14 cellular contexts compared by ENCODE assay signal in the genomic region with DNA sequence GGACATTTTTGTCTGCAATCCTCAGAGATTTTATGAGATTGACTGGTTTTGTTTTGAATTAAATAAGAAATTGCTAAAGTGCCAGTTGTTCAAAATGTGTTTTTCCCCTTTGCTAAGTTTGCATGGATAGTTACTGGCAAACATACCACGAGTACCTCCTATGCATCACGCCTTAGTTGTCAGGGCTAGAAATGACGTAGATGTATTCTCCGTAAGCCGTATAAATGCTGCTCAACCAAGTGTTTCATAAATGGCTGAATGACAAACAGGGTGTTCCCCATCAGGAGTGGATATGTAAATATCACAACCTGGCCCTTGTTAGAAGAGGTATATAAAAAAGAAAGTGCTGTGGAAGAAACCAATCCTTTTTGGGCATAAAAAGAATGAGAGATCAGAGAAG.
DNase-seq lines count a peak whose midpoint lies in the region; ATAC-seq and TF ChIP-seq lines count a peak whose summit lies in the region.
"Had no signal": no experiment of that assay in that cellular context is flagged by ENCODE, and none has a peak within 500 bp of the region (broad histone marks: within the 10 kb centered on the region; RNA-seq: fewer than 3 reads in every experiment).

No MANE protein-coding gene starts in this region.

- POLR2A ChIA-PET in activated CD4-positive, alpha-beta T cell treated with anti-CD3 and anti-CD28 coated beads for 36 hours (lab: Charles Lee) = no interaction called here
- POLR2A ChIA-PET in OCI-LY7 (lab: Charles Lee) = no interaction called here

- no peak overlapping the region for H3K9ac ChIP-seq in neuronal stem cell (ENCODE audit: low read depth, low read length, poor library complexity)

- no peaks in the 10 kb centered on the region for H3K36me3 ChIP-seq in neuronal stem cell (replicated peaks in 1 of 2; ENCODE audit: control insufficient read depth in 2 of 2, insufficient read depth in 2 of 2, low read length in 2 of 2)
- H3K36me3 ChIP-seq in OCI-LY7 (ENCODE audit: insufficient read depth, low read length) = no peaks in the 10 kb centered on the region
- H3K36me3 ChIP-seq: BE2C had no signal

- no TSS peak for BruUV-seq in OCI-LY7 (replicated peaks; lab: Mats Ljungman, UMichigan)

- H3K4me1 ChIP-seq in neuronal stem cell (ENCODE audit: control insufficient read depth in 2 of 2, insufficient read depth in 1 of 2, low read depth in 1 of 2, low read length in 2 of 2) = no peaks in the 10 kb centered on the region
- H3K4me1 ChIP-seq in OCI-LY7 (ENCODE audit: insufficient read depth, low read length, poor library complexity, severe bottlenecking) = no peaks in the 10 kb centered on the region
- H3K4me1 ChIP-seq: BE2C had no signal

- H3K4me3 Mint-ChIP-seq in activated CD4-positive, alpha-beta T cell treated with anti-CD3 and anti-CD28 coated beads for 36 hours = no peak overlapping the region
- no peak overlapping the region for H3K4me3 Mint-ChIP-seq in activated T-helper 17 cell treated with anti-CD3 and anti-CD28 coated beads, Interleukin-2, amount 50 U/mL, for 72 hours
- H3K4me3 Mint-ChIP-seq in memory B cell = no peak overlapping the region
- H3K4me3 Mint-ChIP-seq: CD8-positive, alpha-beta memory T cell; H9 had no signal

- H3K4ac ChIP-seq in neuronal stem cell (ENCODE audit: low read length) = no peak overlapping the region

- intact Hi-C loops in activated CD4-positive, alpha-beta T cell treated with anti-CD3 and anti-CD28 coated beads for 36 hours (cut with DNase I, micrococcal nuclease) = no loop called here
- intact Hi-C loops in OCI-LY7 (cut with micrococcal nuclease; ENCODE audit: unreplicated experiment) = no loop called here

- no peaks in the 10 kb centered on the region for H3K27me3 ChIP-seq in neuronal stem cell (ENCODE audit: control insufficient read depth in 3 of 3, insufficient read depth in 3 of 3, low read depth in 1 of 3, low read length in 3 of 3)
- H3K27me3 ChIP-seq: BE2C had no signal

- no peaks in the 10 kb centered on the region for H3K9me3 ChIP-seq in neuronal stem cell (replicated peaks in 1 of 2; ENCODE audit: control insufficient read depth in 2 of 2, insufficient read depth in 1 of 2, low read depth in 1 of 2, low read length in 2 of 2)
- no peaks in the 10 kb centered on the region for H3K9me3 ChIP-seq in OCI-LY7 (ENCODE audit: low read length)
- H3K9me3 ChIP-seq: BE2C had no signal

- no peaks in the 10 kb centered on the region for H3K27me3 Mint-ChIP-seq in activated CD4-positive, alpha-beta T cell treated with anti-CD3 and anti-CD28 coated beads for 36 hours
- peaks cover 3% of the 10 kb centered on the region for H3K27me3 Mint-ChIP-seq in activated T-helper 17 cell treated with anti-CD3 and anti-CD28 coated beads, Interleukin-2, amount 50 U/mL, for 72 hours
- H3K27me3 Mint-ChIP-seq in memory B cell = peaks cover 2% of the 10 kb centered on the region

- no peak overlapping the region for H2AK5ac ChIP-seq in neuronal stem cell (ENCODE audit: low read depth, low read length)

- H3K4me3 ChIP-seq in neuronal stem cell (ENCODE audit: low read length in 2 of 2) (no peak overlapping the region), OCI-LY7 (ENCODE audit: low read depth, low read length, poor library complexity, severe bottlenecking) (no peak overlapping the region)

- no peak overlapping the region for H2BK120ac ChIP-seq in neuronal stem cell (ENCODE audit: low read depth, low read length)

- H3K27ac Mint-ChIP-seq in activated CD4-positive, alpha-beta T cell treated with anti-CD3 and anti-CD28 coated beads for 36 hours = no peak overlapping the region
- H3K27ac Mint-ChIP-seq in activated T-helper 17 cell treated with anti-CD3 and anti-CD28 coated beads, Interleukin-2, amount 50 U/mL, for 72 hours = no peak overlapping the region
- no peak overlapping the region for H3K27ac Mint-ChIP-seq in memory B cell
- H3K27ac Mint-ChIP-seq: CD4-positive, CD25-positive, alpha-beta regulatory T cell; CD8-positive, alpha-beta memory T cell; H9 had no signal

- DNase-seq in activated CD4-positive, alpha-beta T cell treated with anti-CD3 and anti-CD28 coated beads for 36 hours = no peak
- no peak for DNase-seq in activated CD4-positive, alpha-beta T cell treated with anti-CD3 and anti-CD28 coated beads for 48 hours
- DNase-seq in memory B cell (ENCODE audit: low spot score in 2 of 2) = no peak
- no peak for DNase-seq in neuronal stem cell (ENCODE audit: low spot score)
- DNase-seq in OCI-LY7 (ENCODE audit: low spot score) = no peak
- DNase-seq: 8988T; BE2C; C1 segment of cervical spinal cord; CD4-positive, CD25-positive, alpha-beta regulatory T cell; CD8-positive, alpha-beta memory T cell; COR-L47; H9 had no signal

- H4K8ac ChIP-seq in neuronal stem cell (ENCODE audit: low read depth, low read length) = no peak overlapping the region

- CTCF ChIA-PET in activated CD4-positive, alpha-beta T cell treated with anti-CD3 and anti-CD28 coated beads for 36 hours (lab: Charles Lee) = no interaction called here
- CTCF ChIA-PET in OCI-LY7 (lab: Charles Lee; ENCODE audit: unreplicated experiment) = no interaction called here

- H2BK15ac ChIP-seq in neuronal stem cell (ENCODE audit: low read length) = no peak overlapping the region

- no peak overlapping the region for H3K18ac ChIP-seq in neuronal stem cell (ENCODE audit: low read length)

- no peak overlapping the region for H3K27ac ChIP-seq in neuronal stem cell (replicated peaks; ENCODE audit: low read length)
- no peak overlapping the region for H3K27ac ChIP-seq in OCI-LY7 (ENCODE audit: low read depth, low read length, poor library complexity, severe bottlenecking)

- no peak overlapping the region for H3K14ac ChIP-seq in neuronal stem cell (ENCODE audit: low read length)

- H4K20me1 ChIP-seq in OCI-LY7 (ENCODE audit: insufficient read depth, low read length) = no peaks in the 10 kb centered on the region

- no peak overlapping the region for H2BK12ac ChIP-seq in neuronal stem cell (ENCODE audit: low read length)

- no peak for TF ChIP-seq CTCF in OCI-LY7 (conservative IDR thresholded peaks at IDR 0.05; ENCODE audit: low read length)

- ATAC-seq in activated CD4-positive, alpha-beta T cell treated with anti-CD3 and anti-CD28 coated beads for 36 hours = peak; percentile 36
- peak; percentile 60 for ATAC-seq in activated T-helper 17 cell treated with anti-CD3 and anti-CD28 coated beads, Interleukin-2, amount 50 U/mL, for 72 hours (replicated peaks)
- ATAC-seq in memory B cell (ENCODE audit: low read depth) = peak; percentile 80
- ATAC-seq in HG03097 (IDR thresholded peaks at IDR 0.05; ENCODE audit: low FRiP score, unreplicated experiment) = no peak

- H3K23ac ChIP-seq in neuronal stem cell (ENCODE audit: low read depth, low read length, poor library complexity) = no peak overlapping the region

- no CpG with 5 or more reads among the region's 5 CpGs for WGBS in neuronal stem cell (ENCODE audit: extremely low coverage in 2 of 2, insufficient read length in 2 of 2, insufficient replicate concordance in 1 of 2), 2 donors

- no peaks in the 10 kb centered on the region for H3K36me3 Mint-ChIP-seq in activated CD4-positive, alpha-beta T cell treated with anti-CD3 and anti-CD28 coated beads for 36 hours (ENCODE audit: low read depth)
- H3K36me3 Mint-ChIP-seq in activated T-helper 17 cell treated with anti-CD3 and anti-CD28 coated beads, Interleukin-2, amount 50 U/mL, for 72 hours (ENCODE audit: low read depth) = no peaks in the 10 kb centered on the region
- H3K36me3 Mint-ChIP-seq in memory B cell = no peaks in the 10 kb centered on the region
- H3K36me3 Mint-ChIP-seq: CD4-positive, CD25-positive, alpha-beta regulatory T cell; CD8-positive, alpha-beta memory T cell had no signal

- no peaks in the 10 kb centered on the region for H3K79me1 ChIP-seq in neuronal stem cell (ENCODE audit: low read depth, low read length)

- no peaks in the 10 kb centered on the region for H3K9me2 ChIP-seq in OCI-LY7 (ENCODE audit: insufficient read depth, low read length)

- H3K4me1 Mint-ChIP-seq in activated CD4-positive, alpha-beta T cell treated with anti-CD3 and anti-CD28 coated beads for 36 hours = no peaks in the 10 kb centered on the region
- H3K4me1 Mint-ChIP-seq in activated T-helper 17 cell treated with anti-CD3 and anti-CD28 coated beads, Interleukin-2, amount 50 U/mL, for 72 hours = no peaks in the 10 kb centered on the region
- H3K4me1 Mint-ChIP-seq in memory B cell = peaks cover 3% of the 10 kb centered on the region
- H3K4me1 Mint-ChIP-seq: CD4-positive, CD25-positive, alpha-beta regulatory T cell; H9 had no signal

- peaks cover 1% of the 10 kb centered on the region for H3K9me3 Mint-ChIP-seq in activated CD4-positive, alpha-beta T cell treated with anti-CD3 and anti-CD28 coated beads for 36 hours (ENCODE audit: low read depth)
- no peaks in the 10 kb centered on the region for H3K9me3 Mint-ChIP-seq in activated T-helper 17 cell treated with anti-CD3 and anti-CD28 coated beads, Interleukin-2, amount 50 U/mL, for 72 hours
- peaks cover 3% of the 10 kb centered on the region for H3K9me3 Mint-ChIP-seq in memory B cell

- H2AFZ ChIP-seq in neuronal stem cell (ENCODE audit: low read length) (no peak overlapping the region), OCI-LY7 (ENCODE audit: low read length) (no peak overlapping the region)

- no peak overlapping the region for H2BK5ac ChIP-seq in neuronal stem cell (ENCODE audit: low read length)

- H3K4me2 ChIP-seq in neuronal stem cell (ENCODE audit: insufficient read depth, low read length, poor library complexity, severe bottlenecking) = no peak overlapping the region
- no peak overlapping the region for H3K4me2 ChIP-seq in OCI-LY7 (ENCODE audit: low read length)

- H3K79me2 ChIP-seq in OCI-LY7 (ENCODE audit: insufficient read depth, low read depth, low read length) = no peaks in the 10 kb centered on the region

- no peak overlapping the region for H4K91ac ChIP-seq in neuronal stem cell (ENCODE audit: low read depth, low read length, poor library complexity)
